ENCODE assay signal across 14 cellular contexts in the genomic region with DNA sequence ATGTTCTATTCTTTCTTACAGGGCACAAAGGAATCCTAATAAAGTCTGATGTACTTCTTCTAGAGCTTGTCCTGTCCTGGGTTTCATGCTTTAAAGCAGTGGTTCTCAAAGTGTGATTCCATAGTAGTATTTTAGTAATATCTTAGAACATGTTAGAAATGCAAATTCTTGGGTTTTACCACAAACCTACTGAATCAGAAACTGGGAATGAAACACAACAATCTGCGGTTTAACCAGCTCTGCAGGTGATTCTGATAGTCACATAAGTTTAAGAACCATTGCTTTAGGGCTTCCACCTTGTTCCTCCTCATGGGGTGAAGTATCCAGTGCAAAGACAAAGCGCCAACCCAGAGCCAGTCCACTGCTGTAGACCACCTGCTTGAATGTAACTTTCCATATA. TPM values are rescaled to one million over a fixed set of nuclear protein-coding genes. Genes with fewer than 3 reads are reported as not detected.
DNase-seq lines count a peak whose midpoint lies in the region; ATAC-seq and TF ChIP-seq lines count a peak whose summit lies in the region.
"Had no signal": no experiment of that assay in that cellular context is flagged by ENCODE, and none has a peak within 500 bp of the region (broad histone marks: within the 10 kb centered on the region; RNA-seq: fewer than 3 reads in every experiment).

No MANE protein-coding gene starts in this region.

- H4K5ac ChIP-seq in IMR-90 (ENCODE audit: low read depth, low read length) = no peak overlapping the region

- no peak overlapping the region for H2AK5ac ChIP-seq in IMR-90 (ENCODE audit: low read depth, low read length)

- POLR2A ChIA-PET in IMR-90 (lab: Charles Lee; ENCODE audit: unreplicated experiment) = no interaction called here

- H2BK120ac ChIP-seq in IMR-90 (ENCODE audit: low read depth, low read length) = no peak overlapping the region

- no peaks in the 10 kb centered on the region for H3K4me1 Mint-ChIP-seq in activated CD8-positive, alpha-beta memory T cell treated with anti-CD3 and anti-CD28 coated beads, Interleukin-2, amount 10 ng/mL, durations not matched to agents 7 days and 5 days
- H3K4me1 Mint-ChIP-seq in activated T-cell treated with anti-CD3 and anti-CD28 coated beads, Interleukin-2, amount 50 U/mL, for 24 hours (ENCODE audit: low read depth) = no peaks in the 10 kb centered on the region

- dilution Hi-C loops in IMR-90 (cut with HindIII; ENCODE audit: low sequenced_read_pairs, unreplicated experiment) = no loop called here

- no peak overlapping the region for H3K4me3 ChIP-seq in IMR-90 (ENCODE audit: insufficient read depth, low read depth, low read length)
- H3K4me3 ChIP-seq: pancreas, SJSA1, uterus had no signal

- H3K36me3 Mint-ChIP-seq in activated CD8-positive, alpha-beta memory T cell treated with anti-CD3 and anti-CD28 coated beads, Interleukin-2, amount 10 ng/mL, durations not matched to agents 7 days and 5 days = no peaks in the 10 kb centered on the region
- H3K36me3 Mint-ChIP-seq in activated T-cell treated with anti-CD3 and anti-CD28 coated beads, Interleukin-2, amount 50 U/mL, for 24 hours (ENCODE audit: low read depth) = no peaks in the 10 kb centered on the region

- no peak overlapping the region for H3K23ac ChIP-seq in IMR-90 (ENCODE audit: low read depth, low read length)

- DNase-seq in EL = peak; percentile 68
- peak; percentile 31 for DNase-seq in IMR-90
- DNase-seq in activated CD8-positive, alpha-beta memory T cell treated with anti-CD3 and anti-CD28 coated beads, Interleukin-2, amount 10 ng/mL, durations not matched to agents 7 days and 5 days = no peak
- no peak for DNase-seq in DMS53 treated with DMSO at 0.1 percent for 48 hours (lab: John Stamatoyannopoulos, UW; ENCODE audit: unreplicated experiment)
- no peak for DNase-seq in dedifferentiated amniotic fluid mesenchymal stem cell (ENCODE audit: extremely low spot score)
- DNase-seq in activated T-cell treated with anti-CD3 and anti-CD28 coated beads, Interleukin-2, amount 50 U/mL, for 24 hours = no peak
- DNase-seq: activated CD8-positive, alpha-beta memory T cell treated with anti-CD3 and anti-CD28 coated beads for 24 hours; brain microvascular endothelial cell; pancreas; uterus had no signal

- no CpG with 5 or more reads among the region's 2 CpGs for WGBS in IMR-90 (ENCODE audit: extremely low coverage in 2 of 2, insufficient read length in 1 of 2), 2 experiments

- no peak overlapping the region for H3K14ac ChIP-seq in IMR-90 (replicated peaks; ENCODE audit: low read depth, low read length)

- H3K4me2 ChIP-seq in IMR-90 (ENCODE audit: low read depth, low read length) = no peak overlapping the region

- no peak overlapping the region for H3K27ac Mint-ChIP-seq in activated CD8-positive, alpha-beta memory T cell treated with anti-CD3 and anti-CD28 coated beads, Interleukin-2, amount 10 ng/mL, durations not matched to agents 7 days and 5 days
- H3K27ac Mint-ChIP-seq in activated T-cell treated with anti-CD3 and anti-CD28 coated beads, Interleukin-2, amount 50 U/mL, for 24 hours = no peak overlapping the region

- H3K56ac ChIP-seq in IMR-90 (ENCODE audit: extremely low read depth, insufficient read depth, low read length) = no peak overlapping the region

- TF ChIP-seq RAD21 in IMR-90 (IDR thresholded peaks at IDR 0.05; ENCODE audit: low read length) = no peak

- intact Hi-C loops in IMR-90 (cut with micrococcal nuclease) = no loop called here

- no peak overlapping the region for H2BK20ac ChIP-seq in IMR-90 (ENCODE audit: low read depth, low read length)

- no peak overlapping the region for H3K9ac ChIP-seq in IMR-90 (ENCODE audit: low read depth, low read length)

- H3K4ac ChIP-seq in IMR-90 (ENCODE audit: low read depth, low read length) = no peak overlapping the region

- no peak overlapping the region for H4K8ac ChIP-seq in IMR-90 (ENCODE audit: low read depth in 2 of 2, low read length in 2 of 2)

- H4K20me1 ChIP-seq in IMR-90 (ENCODE audit: insufficient read depth, low read length) = no peaks in the 10 kb centered on the region

- no peak overlapping the region for H3K4me3 Mint-ChIP-seq in activated CD8-positive, alpha-beta memory T cell treated with anti-CD3 and anti-CD28 coated beads, Interleukin-2, amount 10 ng/mL, durations not matched to agents 7 days and 5 days
- no peak overlapping the region for H3K4me3 Mint-ChIP-seq in activated T-cell treated with anti-CD3 and anti-CD28 coated beads, Interleukin-2, amount 50 U/mL, for 24 hours

- TF ChIP-seq POLR2A in IMR-90 (IDR thresholded peaks at IDR 0.05; ENCODE audit: low read depth, low read length) = no peak

- in situ Hi-C loops in IMR-90 (cut with MboI; ENCODE audit: low sequenced_read_pairs) = no loop called here

- H2AFZ ChIP-seq in IMR-90 (replicated peaks; ENCODE audit: low read length, poor library complexity) = no peak overlapping the region

- H3K36me3 ChIP-seq in IMR-90 (ENCODE audit: control insufficient read depth, insufficient read depth, low read length) = no peaks in the 10 kb centered on the region
- H3K36me3 ChIP-seq: brain microvascular endothelial cell, pancreas, uterus had no signal

- H3K9me3 Mint-ChIP-seq in activated CD8-positive, alpha-beta memory T cell treated with anti-CD3 and anti-CD28 coated beads, Interleukin-2, amount 10 ng/mL, durations not matched to agents 7 days and 5 days (ENCODE audit: low read depth) = no peaks in the 10 kb centered on the region
- no peaks in the 10 kb centered on the region for H3K9me3 Mint-ChIP-seq in activated T-cell treated with anti-CD3 and anti-CD28 coated beads, Interleukin-2, amount 50 U/mL, for 24 hours

- H3K4me1 ChIP-seq in IMR-90 (ENCODE audit: control insufficient read depth, insufficient read depth, low read length) = peaks cover 13% of the 10 kb centered on the region
- H3K4me1 ChIP-seq: pancreas, uterus had no signal

- no peak overlapping the region for H3K18ac ChIP-seq in IMR-90 (ENCODE audit: low read depth, low read length)

- peaks cover 10 to 13% of the 10 kb centered on the region in 2 experiments; a peak in 3 of 4 replicates for H3K79me1 ChIP-seq in IMR-90 (ENCODE audit: low read depth in 1 of 2, low read length in 2 of 2)

- H3K9me3 ChIP-seq in IMR-90 (ENCODE audit: control insufficient read depth, insufficient read depth, low read length) = no peaks in the 10 kb centered on the region
- H3K9me3 ChIP-seq: pancreas, SJSA1, uterus had no signal

- H2BK5ac ChIP-seq in IMR-90 (ENCODE audit: low read depth, low read length, poor library complexity, severe bottlenecking) = no peak overlapping the region

- H3K27me3 ChIP-seq in IMR-90 (ENCODE audit: control insufficient read depth, insufficient read depth, low read length) = no peaks in the 10 kb centered on the region
- H3K27me3 ChIP-seq: brain microvascular endothelial cell, pancreas, SJSA1, uterus had no signal

- CTCF ChIA-PET in IMR-90 (lab: Yijun Ruan, JAX) = no interaction called here
- CTCF ChIA-PET in activated CD8-positive, alpha-beta memory T cell treated with anti-CD3 and anti-CD28 coated beads, Interleukin-2, amount 10 ng/mL, durations not matched to agents 7 days and 5 days (lab: Charles Lee) = no interaction called here

- H3K27me3 Mint-ChIP-seq in activated CD8-positive, alpha-beta memory T cell treated with anti-CD3 and anti-CD28 coated beads, Interleukin-2, amount 10 ng/mL, durations not matched to agents 7 days and 5 days = peaks cover 3% of the 10 kb centered on the region
- peaks cover 60% of the 10 kb centered on the region for H3K27me3 Mint-ChIP-seq in activated T-cell treated with anti-CD3 and anti-CD28 coated beads, Interleukin-2, amount 50 U/mL, for 24 hours

- no peak for TF ChIP-seq CTCF in IMR-90 (conservative IDR thresholded peaks at IDR 0.05; ENCODE audit: low read depth, low read length)

- H2BK15ac ChIP-seq in IMR-90 (ENCODE audit: low read depth, low read length) = no peak overlapping the region

- no peak overlapping the region for H3K27ac ChIP-seq in IMR-90 (ENCODE audit: insufficient read depth, low read length)
- H3K27ac ChIP-seq: brain microvascular endothelial cell, pancreas, SJSA1, uterus had no signal

- BruUV-seq in IMR-90 (replicated peaks; lab: Mats Ljungman, UMichigan) = no TSS peak

- ATAC-seq in GM19372 (IDR thresholded peaks at IDR 0.05; ENCODE audit: low read depth, unreplicated experiment) (peak; percentile 80), HG02852 (IDR thresholded peaks at IDR 0.05; ENCODE audit: unreplicated experiment) (peak; percentile 88), IMR-90 (ENCODE audit: low read depth) (no peak)
- ATAC-seq in activated CD8-positive, alpha-beta memory T cell treated with anti-CD3 and anti-CD28 coated beads, Interleukin-2, amount 10 ng/mL, durations not matched to agents 7 days and 5 days = no peak
- ATAC-seq: left lobe of liver, pancreas had no signal

- peaks cover 10% of the 10 kb centered on the region for H3K9me1 ChIP-seq in IMR-90 (ENCODE audit: insufficient read depth, low read length)

- no peak overlapping the region for H4K91ac ChIP-seq in IMR-90 (ENCODE audit: insufficient read depth, low read depth, low read length)

- no peak overlapping the region for H2AK9ac ChIP-seq in IMR-90 (replicated peaks; ENCODE audit: low read depth, low read length, poor library complexity)

TF ChIP-seq in IMR-90, 13 proteins besides CTCF, POLR2A, EP300 and RAD21:
- no peak for TF ChIP-seq CHD1 (IDR thresholded peaks at IDR 0.05; ENCODE audit: low read depth, low read length)

RNA-seq across cellular contexts. Expression of a gene that starts 41.1 kb away (rescaled TPM):
- 8.3 and 12.5 TPM in 2 replicates for total RNA-seq in IMR-90 (2012; rRNA removed)
- 21.7 and 28.7 TPM in 2 replicates for polyA plus RNA-seq in IMR-90 (2012; rRNA removed)
- polyA plus RNA-seq in IMR-90 (2012; cell fraction: cytosol; rRNA removed) = 10.0 and 32.5 TPM in 2 replicates
- polyA plus RNA-seq in IMR-90 (2012; cell fraction: nucleus; rRNA removed; ENCODE audit: low replicate concordance) = 23.1 and 29.5 TPM in 2 replicates
- total RNA-seq in activated CD8-positive, alpha-beta memory T cell treated with anti-CD3 and anti-CD28 coated beads, Interleukin-2, amount 10 ng/mL, durations not matched to agents 7 days and 5 days = not detected

Comparison
In these comparisons a context has a peak if more than half of its experiments do, and no peak if none do; other contexts are left out.
1. DNase-seq: peak in EL (single experiment) and IMR-90 (single experiment); none in activated CD8-positive, alpha-beta memory T cell treated with anti-CD3 and anti-CD28 coated beads, Interleukin-2, amount 10 ng/mL, durations not matched to agents 7 days and 5 days (single experiment), DMS53 treated with DMSO at 0.1 percent for 48 hours (single experiment), dedifferentiated amniotic fluid mesenchymal stem cell (single experiment) and activated T-cell treated with anti-CD3 and anti-CD28 coated beads, Interleukin-2, amount 50 U/mL, for 24 hours (single experiment).
2. ATAC-seq: peak in GM19372 (single experiment) and HG02852 (single experiment); none in IMR-90 (single experiment) and activated CD8-positive, alpha-beta memory T cell treated with anti-CD3 and anti-CD28 coated beads, Interleukin-2, amount 10 ng/mL, durations not matched to agents 7 days and 5 days (single experiment).